20 cellular contexts compared by ENCODE assay signal in the genomic region with DNA sequence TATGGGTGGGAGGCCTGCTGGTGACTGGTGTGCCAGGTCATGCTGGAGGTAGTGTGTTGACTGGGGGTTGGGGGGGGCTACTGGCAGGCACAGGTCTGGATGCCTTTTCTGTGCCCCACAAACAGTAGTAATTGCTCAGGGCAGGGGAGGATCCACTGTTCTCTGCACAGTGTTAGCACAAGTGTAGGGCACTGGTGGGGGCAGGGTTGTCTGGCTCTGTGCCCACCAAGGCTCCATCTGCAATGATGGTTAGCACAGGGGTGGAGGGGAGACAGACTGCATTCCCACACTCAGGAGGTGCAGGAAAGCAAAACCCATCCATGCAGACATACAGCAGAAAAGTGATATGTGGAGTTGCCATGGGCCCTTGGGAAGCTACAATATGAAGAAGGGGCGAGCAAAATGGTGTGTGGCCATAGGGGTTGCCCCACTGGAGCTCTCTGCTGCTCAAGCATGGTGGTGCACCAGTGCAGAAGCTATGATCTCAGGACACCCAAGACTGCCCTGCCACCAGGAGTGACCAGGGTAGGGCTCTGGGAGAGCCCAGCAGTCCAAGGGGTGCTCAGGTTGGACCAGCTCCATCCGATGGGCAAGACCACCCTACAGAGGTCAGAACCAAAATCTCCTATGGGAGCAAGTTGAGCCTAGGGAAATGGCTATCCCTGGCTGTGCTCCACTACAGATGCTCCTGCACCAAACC.
DNase-seq lines count a peak whose midpoint lies in the region; ATAC-seq, FAIRE-seq and TF ChIP-seq lines count a peak whose summit lies in the region.
"Had no signal": no experiment of that assay in that cellular context is flagged by ENCODE, and none has a peak within 500 bp of the region (broad histone marks: within the 10 kb centered on the region; RNA-seq: fewer than 3 reads in every experiment).

No MANE protein-coding gene starts in this region.

- H3K27me3 ChIP-seq in upper lobe of left lung: no peaks in the 10 kb centered on the region
- H3K27me3 ChIP-seq: BLaER1 treated with 17β-estradiol and CSF1 and Interleukin-3, amounts not matched to agents 10 nM and 100 nM had no signal

- H3K27ac Mint-ChIP-seq in chondrocyte (ENCODE audit: unreplicated experiment): no peak overlapping the region
- H3K27ac Mint-ChIP-seq in T-cell: no peak overlapping the region
- H3K27ac Mint-ChIP-seq: B cell; CD8-positive, alpha-beta T cell had no signal

- H3K9me3 ChIP-seq in upper lobe of left lung: peaks cover 0 to 4% (median under 1%) of the 10 kb centered on the region in 4 donors
- H3K9me3 ChIP-seq: HAP-1 had no signal

- 79 to 100% methylated on average over 2 of the region's 2 CpGs for WGBS in upper lobe of left lung, 2 donors

- TF ChIP-seq CTCF in chondrocyte (IDR thresholded peaks at IDR 0.05): no peak
- no peak for TF ChIP-seq CTCF in upper lobe of left lung (IDR thresholded peaks at IDR 0.05)

- H3K36me3 Mint-ChIP-seq in chondrocyte (ENCODE audit: low read depth): no peaks in the 10 kb centered on the region
- H3K36me3 Mint-ChIP-seq in T-cell: no peaks in the 10 kb centered on the region
- H3K36me3 Mint-ChIP-seq: CD8-positive, alpha-beta T cell; IgD-negative memory B cell had no signal

- H3K9me3 Mint-ChIP-seq in chondrocyte (ENCODE audit: low read depth) (peaks cover 9% of the 10 kb centered on the region), T-cell (peaks cover 14 to 29% (median 15%) of the 10 kb centered on the region in 3 donors)

- TF ChIP-seq EP300 in upper lobe of left lung (IDR thresholded peaks at IDR 0.05): no peak

- peak; percentile 17 for ATAC-seq in sciatic nerve
- ATAC-seq in upper lobe of left lung (ENCODE audit: low FRiP score in 2 of 2): peak; percentile 16 to 55
- no peak for ATAC-seq in GM19455 (IDR thresholded peaks at IDR 0.05; ENCODE audit: unreplicated experiment)
- no peak for ATAC-seq in T-cell (replicated peaks in 1 of 4)
- ATAC-seq: CD8-positive, alpha-beta T cell had no signal

- peak; percentile 16 for FAIRE-seq in HTR-8/SVneo (lab: Jason Lieb, UNC)
- FAIRE-seq: GM12892, GM18507 had no signal

- CTCF ChIA-PET in T-cell (lab: Charles Lee): no interaction called here

- no peak for TF ChIP-seq POLR2A in upper lobe of left lung (IDR thresholded peaks at IDR 0.05)

- H3K4me3 Mint-ChIP-seq in chondrocyte (ENCODE audit: unreplicated experiment) (no peak overlapping the region), T-cell (no peak overlapping the region)
- H3K4me3 Mint-ChIP-seq: B cell; CD8-positive, alpha-beta T cell; IgD-negative memory B cell had no signal

- H3K4me1 Mint-ChIP-seq in chondrocyte (ENCODE audit: low read depth) (no peaks in the 10 kb centered on the region), T-cell (no peaks in the 10 kb centered on the region)
- H3K4me1 Mint-ChIP-seq: B cell, IgD-negative memory B cell had no signal

- H3K27me3 Mint-ChIP-seq in chondrocyte (ENCODE audit: low read depth) (peaks cover 9% of the 10 kb centered on the region), T-cell (no peaks in the 10 kb centered on the region)
- H3K27me3 Mint-ChIP-seq: B cell had no signal

- no peaks in the 10 kb centered on the region for H3K4me1 ChIP-seq in upper lobe of left lung
- H3K4me1 ChIP-seq: BLaER1 treated with 17β-estradiol and CSF1 and Interleukin-3, amounts not matched to agents 10 nM and 100 nM; HAP-1 had no signal

- intact Hi-C loops in sciatic nerve (cut with DNase I): no loop called here

- DNase-seq in HTR-8/SVneo (ENCODE audit: insufficient read length, low spot score) (no peak), chondrocyte (ENCODE audit: low spot score) (peak; percentile 43), sciatic nerve (ENCODE audit: low spot score) (no peak), upper lobe of left lung (no peak), T-cell (no peak)
- DNase-seq in activated CD4-positive, alpha-beta T cell treated with anti-CD3 and anti-CD28 coated beads, Interleukin-2, amount 50 U/mL, for 48 hours: no peak
- DNase-seq: CD8-positive, alpha-beta T cell; DMS153; DMS79; GDM1; GOT3; KBM-7 had no signal

- POLR2A ChIA-PET in T-cell (lab: Charles Lee): no interaction called here

- H3K4me3 ChIP-seq in upper lobe of left lung: no peak overlapping the region
- H3K4me3 ChIP-seq: BLaER1 treated with 17β-estradiol and CSF1 and Interleukin-3, amounts not matched to agents 10 nM and 100 nM; HAP-1 had no signal

- no peak overlapping the region for H3K27ac ChIP-seq in upper lobe of left lung
- H3K27ac ChIP-seq: BLaER1 treated with 17β-estradiol and CSF1 and Interleukin-3, amounts not matched to agents 10 nM and 100 nM; HL-60 had no signal

- no peaks in the 10 kb centered on the region for H3K36me3 ChIP-seq in upper lobe of left lung
- H3K36me3 ChIP-seq: BLaER1 treated with 17β-estradiol and CSF1 and Interleukin-3, amounts not matched to agents 10 nM and 100 nM; HAP-1 had no signal

Comparison
In these comparisons a context has a peak if more than half of its experiments do, and no peak if none do; other contexts are left out.
1. ATAC-seq: peak in sciatic nerve (single experiment) and upper lobe of left lung (2 of 2); none in GM19455 (single experiment) and T-cell (0 of 4).